8 cellular contexts compared by ENCODE assay signal in the genomic region with DNA sequence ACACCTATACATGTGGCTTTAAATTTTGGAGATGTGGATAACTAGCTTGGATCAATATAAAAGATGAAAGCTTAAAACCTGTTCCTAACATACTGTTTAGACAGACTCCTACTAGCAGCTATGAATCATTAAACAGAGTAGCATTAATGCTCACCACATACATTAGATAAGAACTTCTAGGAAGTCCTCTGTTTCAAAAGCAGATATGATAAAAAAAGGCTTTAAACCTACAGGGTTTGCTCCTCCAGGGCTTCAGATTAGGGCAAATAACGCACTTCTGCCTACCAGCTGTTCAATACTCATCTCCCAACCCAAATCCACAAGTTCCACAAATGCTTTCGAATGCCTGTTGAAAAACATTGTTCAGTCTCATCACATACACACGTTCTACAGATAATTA. TPM values are rescaled to one million over a fixed set of nuclear protein-coding genes. Genes with fewer than 3 reads are reported as not detected.
A peak's percentile ranks its signal among the peaks of the same experiment; 100 is the strongest.
DNase-seq lines count a peak whose midpoint lies in the region; ATAC-seq and TF ChIP-seq lines count a peak whose summit lies in the region.

No MANE protein-coding gene starts in this region.

- intact Hi-C loops in colonic mucosa (cut with DNase I) (no loop called here), posterior cingulate gyrus (cut with DNase I) (loop anchor here (2.0 to 5.0 kb wide), 2 partner anchors 14 to 381 kb away; no protein-coding TSS in a partner anchor)

- no peak for TF ChIP-seq CTCF in DOHH2 (IDR thresholded peaks at IDR 0.05; ENCODE audit: low read depth, low read length, poor library complexity, severe bottlenecking)
- TF ChIP-seq CTCF in NB4 (IDR thresholded peaks at IDR 0.05; ENCODE audit: low read depth, low read length), result no peak
- no peak for TF ChIP-seq CTCF in colonic mucosa (IDR thresholded peaks at IDR 0.05)

- peaks cover 34% of the 10 kb centered on the region for H3K4me1 ChIP-seq in DOHH2 (ENCODE audit: control insufficient read depth, low read length)
- H3K4me1 ChIP-seq in colonic mucosa, result peaks cover 8% of the 10 kb centered on the region

- H3K36me3 Mint-ChIP-seq in naive B cell, result no peaks in the 10 kb centered on the region

- peaks cover 24% of the 10 kb centered on the region; the same call in 1 of the 2 replicates for H4K20me1 ChIP-seq in DOHH2 (ENCODE audit: control insufficient read depth, insufficient read depth, low read depth, low read length)

- H3K27ac Mint-ChIP-seq in naive B cell, result peak overlapping the region in 2 of 6 donors; percentile 49 to 94

- H3K9me3 ChIP-seq in DOHH2 (ENCODE audit: control insufficient read depth, insufficient read depth, low read length), result no peaks in the 10 kb centered on the region
- no peaks in the 10 kb centered on the region for H3K9me3 ChIP-seq in colonic mucosa

- H3F3A ChIP-seq in DOHH2 (ENCODE audit: control insufficient read depth, insufficient read depth), result no peaks in the 10 kb centered on the region

- H3K4me3 ChIP-seq in DOHH2 (ENCODE audit: low read length) (peak overlapping the region; percentile 90), NB4 (ENCODE audit: low read depth, low read length) (peak overlapping the region; percentile 90), colonic mucosa (peak overlapping the region; percentile 88)

- H3K4me1 Mint-ChIP-seq in naive B cell, result peaks cover 14 to 25% (median 19%) of the 10 kb centered on the region in 3 donors

- ATAC-seq in naive B cell (ENCODE audit: low read depth in 2 of 2) (no peak), HG03457 (IDR thresholded peaks at IDR 0.05; ENCODE audit: unreplicated experiment) (no peak), GM18907 (IDR thresholded peaks at IDR 0.05; ENCODE audit: unreplicated experiment) (no peak)

- peak overlapping the region; percentile 87 for H3K4me2 ChIP-seq in DOHH2 (ENCODE audit: low read length)

- no peaks in the 10 kb centered on the region for H3K27me3 ChIP-seq in DOHH2 (ENCODE audit: control insufficient read depth, low read length)
- H3K27me3 ChIP-seq in colonic mucosa, result no peaks in the 10 kb centered on the region

- peaks cover 59% of the 10 kb centered on the region for H3K79me2 ChIP-seq in DOHH2 (ENCODE audit: control insufficient read depth, low read length)

- no peaks in the 10 kb centered on the region for H3K27me3 Mint-ChIP-seq in naive B cell

- H3K36me3 ChIP-seq in DOHH2 (ENCODE audit: control insufficient read depth, low read length) (peaks cover 6% of the 10 kb centered on the region), colonic mucosa (no peaks in the 10 kb centered on the region)

- peak overlapping the region in 7 of 8 donors; percentile 73 to 97 (median 93) for H3K4me3 Mint-ChIP-seq in naive B cell

- no peaks in the 10 kb centered on the region for H3K9me2 ChIP-seq in DOHH2 (replicated peaks; ENCODE audit: control insufficient read depth, low read length)

- no peak overlapping the region for H3K27ac ChIP-seq in DOHH2 (ENCODE audit: low read depth, low read length)
- H3K27ac ChIP-seq in colonic mucosa, result peak overlapping the region; percentile 84

- DNase-seq in NB4 (ENCODE audit: low read depth) (peak; percentile 42), colonic mucosa (no peak), naive B cell (no peak), Ammon's horn (ENCODE audit: low spot score) (no peak), posterior cingulate gyrus (no peak)

- no peak for TF ChIP-seq POLR2A in NB4 (IDR thresholded peaks at IDR 0.05; ENCODE audit: extremely low read depth, insufficient read length)

- H3K9ac ChIP-seq in colonic mucosa (ENCODE audit: low read depth in 2 of 2, low read length in 2 of 2), result peak overlapping the region in 1 of 2 donors; percentile 84

- no peaks in the 10 kb centered on the region for H3K9me3 Mint-ChIP-seq in naive B cell

RNA-seq across cellular contexts. Expression of a gene that starts 1.5 kb away (rescaled TPM):
- total RNA-seq in colonic mucosa, result 10 to 100 TPM; 36.1 to 37.3 TPM
- 10 to 100 TPM; 17.5 to 28.4 (median 21.7) TPM for polyA plus RNA-seq in naive B cell (ENCODE audit: low read depth in 6 of 6)

RNA-seq across cellular contexts. Expression of a gene that starts 42.0 kb away (rescaled TPM):
- 10 to 100 TPM; 64.7 to 90.6 TPM for total RNA-seq in colonic mucosa
- polyA plus RNA-seq in naive B cell (ENCODE audit: low read depth in 6 of 6), result 10 to 100 TPM; 72.3 to 99.0 (median 87.8) TPM
